Comparison of ENCODE assay signal across 20 cellular contexts in the genomic region with DNA sequence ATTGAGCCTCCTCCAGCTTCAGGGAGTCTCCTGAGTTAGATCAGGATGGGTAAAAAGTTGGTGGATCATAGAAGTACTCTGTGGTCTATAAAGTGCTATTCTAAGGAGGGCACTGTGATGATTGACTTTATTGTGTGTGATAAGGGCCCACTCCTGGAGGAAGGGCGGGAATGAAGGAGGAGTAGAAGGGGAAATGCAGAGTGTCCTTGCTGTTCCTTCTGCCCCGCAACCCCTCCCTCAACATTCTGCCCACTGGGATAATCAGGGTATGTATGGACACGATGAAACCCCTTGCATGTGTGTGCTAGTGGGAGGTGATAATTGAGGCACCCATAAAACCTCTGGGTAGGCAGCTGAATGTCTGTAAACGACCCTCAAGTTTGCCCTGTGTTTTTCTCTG.
"Had no signal": no experiment of that assay in that cellular context is flagged by ENCODE, and none has a peak within 500 bp of the region (broad histone marks: within the 10 kb centered on the region; RNA-seq: fewer than 3 reads in every experiment).

No MANE protein-coding gene starts in this region.

- H3K4me3 ChIP-seq: coronary artery, esophagus squamous epithelium, gastrocnemius medialis, lung, psoas muscle, sigmoid colon, suprapubic skin, thyroid gland had no signal

- H3K36me3 Mint-ChIP-seq: naive thymus-derived CD8-positive, alpha-beta T cell; stimulated activated effector memory CD8-positive, alpha-beta T cell treated with anti-CD3 and anti-CD28 coated beads, Interleukin-12 subunit alpha, Interleukin-12 subunit beta, amount 100 ng/mL, for 72 hours had no signal

- H3K9me3 Mint-ChIP-seq: central memory CD8-positive, alpha-beta T cell; effector memory CD8-positive, alpha-beta T cell; naive thymus-derived CD8-positive, alpha-beta T cell; stimulated activated effector memory CD8-positive, alpha-beta T cell treated with anti-CD3 and anti-CD28 coated beads, Interleukin-12 subunit alpha, Interleukin-12 subunit beta, amount 100 ng/mL, for 72 hours had no signal

- H3K27me3 ChIP-seq: gastrocnemius medialis, suprapubic skin, thyroid gland had no signal

- H3K4me1 ChIP-seq: esophagus squamous epithelium, gastrocnemius medialis, psoas muscle, sigmoid colon, thyroid gland had no signal

- H3K36me3 ChIP-seq: esophagus squamous epithelium, gastrocnemius medialis, sigmoid colon, suprapubic skin, thyroid gland had no signal

- H3K27ac Mint-ChIP-seq: effector memory CD8-positive, alpha-beta T cell; naive thymus-derived CD8-positive, alpha-beta T cell; stimulated activated effector memory CD8-positive, alpha-beta T cell treated with anti-CD3 and anti-CD28 coated beads, Interleukin-12 subunit alpha, Interleukin-12 subunit beta, amount 100 ng/mL, for 72 hours had no signal

- H3K27ac ChIP-seq: coronary artery, esophagus squamous epithelium, gastrocnemius medialis, psoas muscle, sigmoid colon, suprapubic skin, thyroid gland had no signal

- H3K9me3 ChIP-seq: esophagus squamous epithelium, gastrocnemius medialis, psoas muscle, sigmoid colon, suprapubic skin, thyroid gland had no signal

- H3K4me3 Mint-ChIP-seq: central memory CD8-positive, alpha-beta T cell; effector memory CD8-positive, alpha-beta T cell; naive thymus-derived CD8-positive, alpha-beta T cell; stimulated activated effector memory CD8-positive, alpha-beta T cell treated with anti-CD3 and anti-CD28 coated beads, Interleukin-12 subunit alpha, Interleukin-12 subunit beta, amount 100 ng/mL, for 72 hours had no signal

- H3K4me1 Mint-ChIP-seq: central memory CD8-positive, alpha-beta T cell; naive thymus-derived CD8-positive, alpha-beta T cell; stimulated activated effector memory CD8-positive, alpha-beta T cell treated with anti-CD3 and anti-CD28 coated beads, Interleukin-12 subunit alpha, Interleukin-12 subunit beta, amount 100 ng/mL, for 72 hours had no signal

- DNase-seq: dermis blood vessel endothelial cell; effector memory CD8-positive, alpha-beta T cell; erythroblast; esophagus squamous epithelium; gastrocnemius medialis; mesendoderm; naive thymus-derived CD8-positive, alpha-beta T cell; psoas muscle; right cardiac atrium; sigmoid colon; stimulated activated CD4-positive, alpha-beta T cell treated with anti-CD3 and anti-CD28 coated beads, Interleukin-2, amount 100 ng/mL, for 24 hours; stimulated activated CD4-positive, alpha-beta T cell treated with anti-CD3 and anti-CD28 coated beads, Interleukin-4, amount 100 ng/mL, for 24 hours; stimulated activated naive CD8-positive, alpha-beta T cell treated with anti-CD3 and anti-CD28 coated beads, Interleukin-15, Interleukin-2, amounts not matched to agents 100 U/mL and 50 U/mL, for 24 hours; thyroid gland; trophoblast cell had no signal
